In the genomic region with DNA sequence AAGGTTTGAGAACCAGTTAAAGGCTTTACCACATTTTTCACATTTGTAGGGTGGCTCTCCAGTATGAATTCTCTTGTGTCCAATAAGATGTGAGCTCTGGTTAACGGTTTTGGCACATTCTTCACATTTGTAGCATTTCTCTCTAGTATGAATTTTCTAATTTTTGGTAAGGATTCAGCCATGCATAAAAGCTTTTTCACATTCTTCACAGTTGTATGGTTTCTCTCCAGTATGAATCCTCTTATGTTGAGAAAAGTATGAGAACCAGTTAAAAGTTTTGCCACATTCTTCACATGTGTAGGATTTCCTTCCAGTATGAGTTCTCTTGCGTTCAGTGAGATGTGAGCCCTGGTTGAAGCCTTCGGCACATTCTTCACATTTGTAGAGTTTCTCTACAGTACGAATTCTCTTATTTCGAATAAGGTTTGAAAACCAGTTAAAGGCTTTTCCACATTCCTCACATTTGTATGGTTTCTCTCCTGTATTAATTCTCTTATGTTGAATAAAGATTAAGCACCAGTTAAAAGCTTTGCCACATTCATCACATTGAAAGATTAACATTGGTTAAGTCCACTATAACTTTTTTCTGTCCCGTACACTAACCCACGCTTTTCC, we compare ENCODE assay signal across 22 cellular contexts. TPM values are rescaled to one million over a fixed set of nuclear protein-coding genes. Genes with fewer than 3 reads are reported as not detected.
DNase-seq lines count a peak whose midpoint lies in the region; ATAC-seq, FAIRE-seq and TF ChIP-seq lines count a peak whose summit lies in the region.
"Had no signal": no experiment of that assay in that cellular context is flagged by ENCODE, and none has a peak within 500 bp of the region (broad histone marks: within the 10 kb centered on the region; RNA-seq: fewer than 3 reads in every experiment).

No MANE protein-coding gene starts in this region.

- no peak overlapping the region for H2BK20ac ChIP-seq in H1 (ENCODE audit: low read length)

- TF ChIP-seq CTCF in HepG2 (CRISPR knock-in tag; IDR thresholded peaks at IDR 0.05) = no peak
- TF ChIP-seq CTCF in right lobe of liver (IDR thresholded peaks at IDR 0.05) = no peak
- no peak for TF ChIP-seq CTCF in H1 (IDR thresholded peaks at IDR 0.05; ENCODE audit: control extremely low read depth in 1 of 3, insufficient read depth in 1 of 3, low read depth in 1 of 3, low read length in 3 of 3)
- no peak for TF ChIP-seq CTCF in heart right ventricle (IDR thresholded peaks at IDR 0.05)
- no peak for TF ChIP-seq CTCF in tibial artery (IDR thresholded peaks at IDR 0.05)

- no peak overlapping the region for H3K23ac ChIP-seq in H1 (ENCODE audit: insufficient read length)

- H4K20me1 ChIP-seq in HepG2 (ENCODE audit: insufficient read depth, low read length) (no peaks in the 10 kb centered on the region), H1 (replicated peaks in 1 of 2; ENCODE audit: control insufficient read depth in 1 of 2, insufficient read depth in 2 of 2, low read length in 2 of 2) (no peaks in the 10 kb centered on the region)
- H4K20me1 ChIP-seq: BLaER1 treated with 17β-estradiol and CSF1 and Interleukin-3, amounts not matched to agents 10 nM and 100 nM had no signal

- WGBS in HepG2 (ENCODE audit: low lambda C conversion rate) = 28% methylated on average over 7 of the region's 7 CpGs
- WGBS in right lobe of liver (ENCODE audit: insufficient coverage, low coverage, low lambda C conversion rate, missing lambda C conversion rate) = 41% methylated on average over 7 of the region's 7 CpGs
- 72% methylated on average over 7 of the region's 7 CpGs; no CpG with 5 or more reads in 1 of the 2 experiments for WGBS in H1 (ENCODE audit: extremely low coverage in 1 of 2, insufficient coverage in 1 of 2, insufficient read length in 1 of 2, insufficient replicate concordance in 2 of 2, low coverage in 1 of 2, low lambda C conversion rate in 2 of 2, missing lambda C conversion rate in 1 of 2), 2 experiments
- 73 to 75% methylated on average over 7 of the region's 7 CpGs for WGBS in heart right ventricle, 2 donors

- TF ChIP-seq RAD21 in HepG2 (CRISPR knock-in tag; IDR thresholded peaks at IDR 0.05) (no peak), H1 (IDR thresholded peaks at IDR 0.05 in 1 of 2, conservative IDR thresholded peaks at IDR 0.05 in 1 of 2; ENCODE audit: low read depth in 2 of 2, low read length in 2 of 2) (no peak)

- DNase-seq in HepG2 (ENCODE audit: low spot score) (no peak), right lobe of liver (no peak), adipocyte (ENCODE audit: low read depth) (no peak), H1 (ENCODE audit: low read depth in 1 of 2, low spot score in 2 of 2) (no peak), NCI-H1105 (lab: John Stamatoyannopoulos, UW) (no peak), heart right ventricle (no peak), tibial artery (no peak), KG1 (lab: John Stamatoyannopoulos, UW) (no peak)
- DNase-seq: 8988T; CD8-positive, alpha-beta T cell; H7; IMR-90 had no signal

- no peaks in the 10 kb centered on the region for H3K23me2 ChIP-seq in H1 (ENCODE audit: low read depth, low read length)

- in situ Hi-C loops in HepG2 (cut with HindIII; ENCODE audit: extremely low pct_ligation_motif_present, low pct_unique_long_range_greater_than_20kb) = no loop called here

- no peak overlapping the region for H2BK15ac ChIP-seq in H1 (ENCODE audit: low read length)

- H3K79me2 ChIP-seq in HepG2 (ENCODE audit: insufficient read depth, low read length) = no peaks in the 10 kb centered on the region
- H3K79me2 ChIP-seq in H1 (ENCODE audit: control insufficient read depth in 1 of 2, insufficient read depth in 2 of 2, low read length in 2 of 2) = no peaks in the 10 kb centered on the region

- no TSS peak for BruUV-seq in HepG2 (replicated peaks; lab: Mats Ljungman, UMichigan)

- no peak overlapping the region for H3K14ac ChIP-seq in H1 (ENCODE audit: insufficient read length)

- no peak overlapping the region for H2BK5ac ChIP-seq in H1 (ENCODE audit: low read depth, low read length)

- H4K5ac ChIP-seq in H1 (ENCODE audit: insufficient read length, low read depth, low read length) = no peak overlapping the region

- no peak overlapping the region for H2BK120ac ChIP-seq in H1 (replicated peaks; ENCODE audit: low read depth, low read length)

- no peak overlapping the region for H3K4me2 ChIP-seq in HepG2 (ENCODE audit: low read depth, low read length)
- H3K4me2 ChIP-seq in H1 (ENCODE audit: insufficient read depth in 1 of 2, low read depth in 2 of 2, low read length in 2 of 2) = no peak overlapping the region
- H3K4me2 ChIP-seq: BLaER1 treated with 17β-estradiol and CSF1 and Interleukin-3, amounts not matched to agents 10 nM and 100 nM; GM23338; KMS-11 had no signal

- H4K8ac ChIP-seq in H1 (ENCODE audit: extremely low read depth, insufficient read depth, low read length) = no peak overlapping the region

- H3K27ac ChIP-seq in HepG2 (ENCODE audit: extremely low read length, insufficient read depth, low read length) = no peak overlapping the region
- H3K27ac ChIP-seq in right lobe of liver = no peak overlapping the region
- H3K27ac ChIP-seq in H1 (ENCODE audit: low read depth, low read length) = no peak overlapping the region
- H3K27ac ChIP-seq in heart right ventricle = no peak overlapping the region
- H3K27ac ChIP-seq in tibial artery = no peak overlapping the region
- H3K27ac ChIP-seq: BLaER1 treated with 17β-estradiol and CSF1 and Interleukin-3, amounts not matched to agents 10 nM and 100 nM; HL-60; KMS-11 had no signal

- no peak overlapping the region for H2BK12ac ChIP-seq in H1 (ENCODE audit: low read depth, low read length)

- no peak overlapping the region for H3K9ac ChIP-seq in HepG2 (ENCODE audit: insufficient read depth, low read depth, low read length)
- H3K9ac ChIP-seq in adipocyte (ENCODE audit: low read length) = no peak overlapping the region
- no peak overlapping the region for H3K9ac ChIP-seq in H1 (replicated peaks in 1 of 4; ENCODE audit: extremely low read depth in 1 of 4, low read depth in 3 of 4, low read length in 3 of 4)
- H3K9ac ChIP-seq: BLaER1 treated with 17β-estradiol and CSF1 and Interleukin-3, amounts not matched to agents 10 nM and 100 nM; KMS-11 had no signal

- TF ChIP-seq EP300 in HepG2 (IDR thresholded peaks at IDR 0.05; ENCODE audit: low read depth in 2 of 2, low read length in 2 of 2) (no peak), HepG2 (CRISPR knock-in tag; IDR thresholded peaks at IDR 0.05; ENCODE audit: borderline replicate concordance) (no peak), H1 (IDR thresholded peaks at IDR 0.05; ENCODE audit: borderline replicate concordance in 1 of 2, low read depth in 2 of 2, low read length in 2 of 2) (no peak)

- no peak overlapping the region for H2AFZ ChIP-seq in HepG2 (ENCODE audit: low read length)
- no peak overlapping the region for H2AFZ ChIP-seq in H1 (ENCODE audit: low read length)
- H2AFZ ChIP-seq: GM23338 had no signal

- no peak for FAIRE-seq in HepG2 (lab: Jason Lieb, UNC)
- no peak for FAIRE-seq in H1 (lab: Jason Lieb, UNC)
- FAIRE-seq: G401.6, GM12892, GM18507 had no signal

- H3K79me1 ChIP-seq in H1 (ENCODE audit: low read depth, low read length) = no peaks in the 10 kb centered on the region

- H3K4me1 ChIP-seq in HepG2 (ENCODE audit: insufficient read depth, low read length) (no peaks in the 10 kb centered on the region), right lobe of liver (no peaks in the 10 kb centered on the region), adipocyte (ENCODE audit: control insufficient read depth, insufficient read depth, low read length) (no peaks in the 10 kb centered on the region), H1 (replicated peaks in 1 of 4; ENCODE audit: control insufficient read depth in 3 of 4, insufficient read depth in 4 of 4, low read length in 3 of 4) (no peaks in the 10 kb centered on the region), heart right ventricle (no peaks in the 10 kb centered on the region), tibial artery (no peaks in the 10 kb centered on the region)
- H3K4me1 ChIP-seq: BLaER1 treated with 17β-estradiol and CSF1 and Interleukin-3, amounts not matched to agents 10 nM and 100 nM had no signal

- H3K9me3 ChIP-seq in HepG2 (ENCODE audit: low read length) = peaks cover 58% of the 10 kb centered on the region
- peaks cover 0 to 37% (median 8%) of the 10 kb centered on the region in 4 donors for H3K9me3 ChIP-seq in right lobe of liver
- H3K9me3 ChIP-seq in adipocyte (ENCODE audit: control insufficient read depth, low read length) = peaks cover 63% of the 10 kb centered on the region
- peaks cover 36 to 47% of the 10 kb centered on the region in 2 experiments for H3K9me3 ChIP-seq in H1 (ENCODE audit: insufficient read depth in 2 of 2, low read depth in 1 of 2, low read length in 1 of 2)
- peaks cover 0 to 57% (median 5%) of the 10 kb centered on the region in 11 donors for H3K9me3 ChIP-seq in heart right ventricle
- peaks cover 5 to 50% (median 47%) of the 10 kb centered on the region in 3 donors for H3K9me3 ChIP-seq in tibial artery

- POLR2A ChIA-PET in HepG2 (lab: Yijun Ruan, JAX) (no interaction called here), H1 (lab: Charles Lee; ENCODE audit: partially characterized antibody) (no interaction called here)

- intact Hi-C loops in HepG2 (cut with micrococcal nuclease; ENCODE audit: unreplicated experiment) (no loop called here), right lobe of liver (cut with DNase I) (no loop called here), heart right ventricle (cut with DNase I) (no loop called here), tibial artery (cut with DNase I; ENCODE audit: low total_unique reads) (no loop called here)

- H3K4ac ChIP-seq in H1 (replicated peaks; ENCODE audit: insufficient read length, low read depth, low read length) = no peak overlapping the region

- H4K91ac ChIP-seq in H1 (replicated peaks; ENCODE audit: insufficient read length, low read length) = no peak overlapping the region

- no peaks in the 10 kb centered on the region for H3K27me3 ChIP-seq in HepG2 (ENCODE audit: control insufficient read depth in 1 of 2, insufficient read depth in 2 of 2, low read length in 2 of 2)
- H3K27me3 ChIP-seq in right lobe of liver = no peaks in the 10 kb centered on the region
- no peaks in the 10 kb centered on the region for H3K27me3 ChIP-seq in adipocyte (replicated peaks; ENCODE audit: control insufficient read depth, insufficient read depth, low read length)
- no peaks in the 10 kb centered on the region for H3K27me3 ChIP-seq in H1 (replicated peaks in 1 of 4; ENCODE audit: control insufficient read depth in 3 of 4, extremely low read depth in 1 of 4, insufficient read depth in 3 of 4, low read length in 3 of 4)
- no peaks in the 10 kb centered on the region for H3K27me3 ChIP-seq in heart right ventricle
- no peaks in the 10 kb centered on the region for H3K27me3 ChIP-seq in tibial artery
- H3K27me3 ChIP-seq: BLaER1 treated with 17β-estradiol and CSF1 and Interleukin-3, amounts not matched to agents 10 nM and 100 nM had no signal

- H3K36me3 ChIP-seq in HepG2 (replicated peaks in 1 of 2; ENCODE audit: control insufficient read depth in 1 of 2, insufficient read depth in 2 of 2, low read length in 2 of 2) = no peaks in the 10 kb centered on the region
- H3K36me3 ChIP-seq in right lobe of liver = no peaks in the 10 kb centered on the region
- no peaks in the 10 kb centered on the region for H3K36me3 ChIP-seq in adipocyte (ENCODE audit: control insufficient read depth, insufficient read depth, low read length, severe bottlenecking)
- no peaks in the 10 kb centered on the region for H3K36me3 ChIP-seq in H1 (ENCODE audit: control insufficient read depth in 2 of 4, insufficient read depth in 4 of 4, low read length in 3 of 4)
- H3K36me3 ChIP-seq in heart right ventricle = no peaks in the 10 kb centered on the region
- no peaks in the 10 kb centered on the region for H3K36me3 ChIP-seq in tibial artery
- H3K36me3 ChIP-seq: BLaER1 treated with 17β-estradiol and CSF1 and Interleukin-3, amounts not matched to agents 10 nM and 100 nM had no signal

- ATAC-seq in HepG2 (no peak), right lobe of liver (no peak), heart right ventricle (no peak)
- ATAC-seq: CD8-positive, alpha-beta T cell; GM23338 had no signal

- no peak overlapping the region for H3K18ac ChIP-seq in H1 (ENCODE audit: extremely low read depth, low read length)

- TF ChIP-seq POLR2A in HepG2 (IDR thresholded peaks at IDR 0.05; ENCODE audit: insufficient read depth in 1 of 2, low read depth in 2 of 2, low read length in 2 of 2) (no peak), right lobe of liver (IDR thresholded peaks at IDR 0.05) (no peak), H1 (IDR thresholded peaks at IDR 0.05; ENCODE audit: control extremely low read depth in 1 of 2, low read depth in 2 of 2, low read length in 2 of 2) (no peak)

- H3K4me3 ChIP-seq in HepG2 (replicated peaks in 1 of 3; ENCODE audit: insufficient read depth in 1 of 3, low read depth in 2 of 3, low read length in 3 of 3) = no peak overlapping the region
- H3K4me3 ChIP-seq in right lobe of liver = no peak overlapping the region
- peak overlapping the region; percentile 66 for H3K4me3 ChIP-seq in adipocyte (ENCODE audit: low read length)
- H3K4me3 ChIP-seq in H1 (ENCODE audit: extremely low read depth in 1 of 4, insufficient read depth in 2 of 4, low read depth in 3 of 4, low read length in 4 of 4) = no peak overlapping the region; a peak in 1 of 8 replicates
- H3K4me3 ChIP-seq in heart right ventricle = no peak overlapping the region
- no peak overlapping the region for H3K4me3 ChIP-seq in tibial artery
- H3K4me3 ChIP-seq: GM23338 had no signal

- no peak overlapping the region for H2AK5ac ChIP-seq in H1 (ENCODE audit: low read depth, low read length)

- CTCF ChIA-PET in HepG2 (lab: Yijun Ruan, JAX; ENCODE audit: low intra/inter-chr PET ratio, low total read pairs) = no interaction called here
- CTCF ChIA-PET in H1 (lab: Charles Lee; ENCODE audit: partially characterized antibody) = no interaction called here

- H3K56ac ChIP-seq in H1 (replicated peaks; ENCODE audit: insufficient read length, low read depth, low read length) = no peak overlapping the region

RNA-seq across cellular contexts. Expression of gene ZNF479, which starts 33.2 kb away (rescaled TPM):
- total RNA-seq in HepG2 (2016; rRNA removed; fragmentation: Illumina TruSeq; extraction: Trizol) (not detected in 2 replicates), right lobe of liver (not detected), heart right ventricle (not detected)
- total RNA-seq in HepG2 (2016; cell fraction: cytosol; rRNA removed; fragmentation: Illumina TruSeq; extraction: Trizol; ENCODE audit: low read depth) = not detected in 2 replicates
- not detected in 2 replicates for total RNA-seq in HepG2 (2016; cell fraction: insoluble cytoplasmic fraction; rRNA removed; fragmentation: Illumina TruSeq; extraction: Trizol)
- not detected in 2 replicates for total RNA-seq in HepG2 (2016; cell fraction: membrane; rRNA removed; fragmentation: Illumina TruSeq; extraction: Trizol)
- not detected in 2 replicates for total RNA-seq in HepG2 (2016; cell fraction: nucleus; rRNA removed; fragmentation: Illumina TruSeq; extraction: Trizol)
- polyA plus RNA-seq in HepG2 (2011; rRNA removed) (not detected in 2 replicates), H1 (2011; rRNA removed) (not detected in 2 replicates), heart right ventricle (not detected)
- polyA plus RNA-seq in HepG2 (2011; cell fraction: cytosol; rRNA removed) = not detected in 2 replicates
- polyA plus RNA-seq in HepG2 (2011; cell fraction: nucleus; rRNA removed) = not detected in 2 replicates
- polyA plus RNA-seq in HepG2 (2012) = not detected in 2 replicates
- not detected in 2 replicates for polyA plus RNA-seq in HepG2 (2016; cell fraction: cytosol; fragmentation: Illumina TruSeq; extraction: Trizol; ENCODE audit: low read depth)
- not detected in 2 replicates for polyA plus RNA-seq in HepG2 (2016; cell fraction: insoluble cytoplasmic fraction; fragmentation: Illumina TruSeq; extraction: Trizol; ENCODE audit: low read depth)
- polyA plus RNA-seq in HepG2 (2016; cell fraction: membrane; fragmentation: Illumina TruSeq; extraction: Trizol; ENCODE audit: low read depth) = not detected in 2 replicates
- not detected in 2 replicates for polyA plus RNA-seq in HepG2 (2016; cell fraction: nucleus; fragmentation: Illumina TruSeq; extraction: Trizol; ENCODE audit: insufficient read depth, low read depth)
- polyA minus RNA-seq in HepG2 (2011; rRNA and poly(A)+ RNA removed; ENCODE audit: low replicate concordance) = not detected in 2 replicates
- not detected in 2 replicates for polyA minus RNA-seq in HepG2 (2011; cell fraction: cytosol; rRNA and poly(A)+ RNA removed)
- not detected in 2 replicates for polyA minus RNA-seq in HepG2 (2011; cell fraction: nucleus; rRNA and poly(A)+ RNA removed)
- not detected in 2 replicates for total RNA-seq in H1 (2021; fragmentation: NEBNext Ultra II Directional; extraction: Animal tissue kit (Norgen Biotek cat#: 25700))
- not detected for polyA plus RNA-seq in H1 (2011; cell fraction: cytosol; rRNA removed)
- polyA plus RNA-seq in H1 (2011; cell fraction: nucleus; rRNA removed) = not detected
- polyA plus RNA-seq in H1 (2012, experiment 1 of 2) = not detected in 4 replicates
- polyA plus RNA-seq in H1 (2012, experiment 2 of 2) = not detected
- polyA plus RNA-seq in H1 (2013, experiment 1 of 2) = not detected
- polyA plus RNA-seq in H1 (2013, experiment 2 of 2) = not detected
- polyA minus RNA-seq in H1 (2011; rRNA and poly(A)+ RNA removed) = not detected in 2 replicates
- not detected for polyA minus RNA-seq in H1 (2011; cell fraction: cytosol; rRNA and poly(A)+ RNA removed)
- polyA minus RNA-seq in H1 (2011; cell fraction: nucleus; rRNA and poly(A)+ RNA removed) = not detected
- total RNA-seq: A673; CD8-positive, alpha-beta T cell; GM23338; H7; HT1080; IMR-90 had no signal
- polyA plus RNA-seq: AG04450, GM23338, IMR-90 had no signal

Comparison
In these comparisons a context has a peak if more than half of its experiments do, and no peak if none do; other contexts are left out.
1. Of the 41 proteins assayed by ChIP-seq in both HepG2 and H1: peak only in HepG2: none; only in H1: none; in both: ZNF274; in neither: 40.